12 cellular contexts compared by ENCODE assay signal in genomic region chr7:77525231-77525630, GRCh38.
"Had no signal": no experiment of that assay in that cellular context is flagged by ENCODE, and none has a peak within 500 bp of the region (broad histone marks: within the 10 kb centered on the region; RNA-seq: fewer than 3 reads in every experiment).

No MANE protein-coding gene starts in this region.

- H3K4me3 Mint-ChIP-seq: activated CD4-positive, alpha-beta T cell treated with anti-CD3 and anti-CD28 coated beads, Interleukin-2, amount 10 ng/mL, durations not matched to agents 24 days and 14 days; natural killer cell; stimulated activated memory B cell treated with anti-CD40 and anti-IgM and Interleukin-4, amounts not matched to agents 10 μg/mL and 1 μg/mL and 100 μg/mL, for 72 hours; T-cell had no signal

- H3K36me3 ChIP-seq: esophagus squamous epithelium, heart left ventricle, right atrium auricular region, tibial nerve had no signal

- DNase-seq: activated CD4-positive, alpha-beta T cell treated with anti-CD3 and anti-CD28 coated beads, Interleukin-2, amount 10 ng/mL, durations not matched to agents 24 days and 14 days; activated CD8-positive, alpha-beta memory T cell treated with anti-CD3 and anti-CD28 coated beads for 24 hours; esophagus squamous epithelium; heart left ventricle; natural killer cell; stimulated activated CD4-positive, alpha-beta T cell treated with anti-CD3 and anti-CD28 coated beads, Interleukin-1b, Interleukin-23, amount 100 ng/mL, for 48 hours; T-cell; T1000 had no signal

- H3K9me3 Mint-ChIP-seq: activated CD4-positive, alpha-beta T cell treated with anti-CD3 and anti-CD28 coated beads, Interleukin-2, amount 10 ng/mL, durations not matched to agents 24 days and 14 days; activated naive CD4-positive, alpha-beta T cell treated with anti-CD3 and anti-CD28 coated beads, Interleukin-2, amount 50 U/mL, for 72 hours; natural killer cell; stimulated activated memory B cell treated with anti-CD40 and anti-IgM and Interleukin-4, amounts not matched to agents 10 μg/mL and 1 μg/mL and 100 μg/mL, for 72 hours; T-cell had no signal

- H3K27ac Mint-ChIP-seq: activated CD4-positive, alpha-beta T cell treated with anti-CD3 and anti-CD28 coated beads, Interleukin-2, amount 10 ng/mL, durations not matched to agents 24 days and 14 days; activated naive CD4-positive, alpha-beta T cell treated with anti-CD3 and anti-CD28 coated beads, Interleukin-2, amount 50 U/mL, for 72 hours; natural killer cell; stimulated activated memory B cell treated with anti-CD40 and anti-IgM and Interleukin-4, amounts not matched to agents 10 μg/mL and 1 μg/mL and 100 μg/mL, for 72 hours; T-cell had no signal

- ATAC-seq: activated naive CD4-positive, alpha-beta T cell treated with anti-CD3 and anti-CD28 coated beads, Interleukin-2, amount 50 U/mL, for 72 hours; heart left ventricle; natural killer cell; stimulated activated memory B cell treated with anti-CD40 and anti-IgM and Interleukin-4, amounts not matched to agents 10 μg/mL and 1 μg/mL and 100 μg/mL, for 72 hours; T-cell had no signal

- H3K4me1 ChIP-seq: heart left ventricle, right atrium auricular region, tibial nerve had no signal

- H3K27ac ChIP-seq: esophagus squamous epithelium, heart left ventricle, right atrium auricular region, tibial nerve had no signal

- H3K27me3 Mint-ChIP-seq: stimulated activated memory B cell treated with anti-CD40 and anti-IgM and Interleukin-4, amounts not matched to agents 10 μg/mL and 1 μg/mL and 100 μg/mL, for 72 hours had no signal

- H3K4me1 Mint-ChIP-seq: activated CD4-positive, alpha-beta T cell treated with anti-CD3 and anti-CD28 coated beads, Interleukin-2, amount 10 ng/mL, durations not matched to agents 24 days and 14 days; T-cell had no signal

- H3K36me3 Mint-ChIP-seq: activated naive CD4-positive, alpha-beta T cell treated with anti-CD3 and anti-CD28 coated beads, Interleukin-2, amount 50 U/mL, for 72 hours; natural killer cell; stimulated activated memory B cell treated with anti-CD40 and anti-IgM and Interleukin-4, amounts not matched to agents 10 μg/mL and 1 μg/mL and 100 μg/mL, for 72 hours had no signal

- H3K27me3 ChIP-seq: esophagus squamous epithelium, heart left ventricle, right atrium auricular region, tibial nerve had no signal

- H3K9me3 ChIP-seq: esophagus squamous epithelium, heart left ventricle, right atrium auricular region, tibial nerve had no signal

- H3K4me3 ChIP-seq: esophagus squamous epithelium, heart left ventricle, right atrium auricular region, tibial nerve had no signal
